Comparison of ENCODE assay signal across 8 cellular contexts in the genomic region with DNA sequence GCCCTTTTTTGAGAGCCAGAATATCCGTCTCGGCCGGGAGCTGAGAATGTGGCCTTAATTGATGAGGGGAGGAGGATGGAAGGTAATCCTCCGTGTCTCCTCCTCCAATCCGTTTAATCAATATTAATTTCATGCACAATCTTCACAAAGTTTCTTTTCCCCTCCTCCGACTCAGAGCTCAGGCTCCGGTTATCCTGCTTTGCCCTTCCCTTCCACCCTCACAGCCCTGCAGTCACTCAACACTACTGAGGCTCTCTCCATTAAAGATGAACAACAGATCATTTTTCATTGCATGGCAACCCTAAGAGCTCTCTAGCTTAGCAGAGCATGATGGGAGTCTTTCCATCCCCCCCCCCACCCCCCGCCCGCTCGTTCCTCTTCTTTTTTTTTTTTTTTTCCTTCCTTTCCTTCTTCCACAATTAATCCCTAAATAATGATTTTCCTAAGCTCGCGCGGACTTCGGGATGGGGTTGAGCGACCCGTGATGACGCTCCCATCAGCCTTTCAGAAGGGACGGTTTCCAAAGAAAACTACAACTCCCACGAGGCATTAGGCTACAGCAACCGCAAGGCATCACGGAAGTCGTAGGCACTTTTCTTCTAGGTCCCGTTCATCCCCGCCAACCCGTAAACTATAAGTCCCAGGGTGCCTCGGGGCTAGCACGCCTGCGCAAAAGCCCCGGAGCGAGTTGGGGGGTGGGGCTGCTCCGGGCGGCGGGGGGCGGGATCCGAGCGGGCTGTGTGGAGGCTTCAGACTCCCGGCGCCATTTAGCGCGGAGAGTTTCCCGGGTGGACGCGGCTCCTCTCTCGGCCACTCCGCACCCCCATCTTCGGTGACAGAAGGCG. TPM values are rescaled to one million over a fixed set of nuclear protein-coding genes. Genes with fewer than 3 reads are reported as not detected.
DNase-seq lines count a peak whose midpoint lies in the region; ATAC-seq, FAIRE-seq and TF ChIP-seq lines count a peak whose summit lies in the region.

Gene WNK1 (plus strand): TSS at position 752 of the 845 bp plus-strand sequence. CDS start 987 bp downstream, outside the sequence.

- intact Hi-C loops in body of pancreas (cut with DNase I): no loop called here
- intact Hi-C loops in gastrocnemius medialis (cut with DNase I; ENCODE audit: low total_unique reads): loop anchor here (1.0 to 5.0 kb wide), 6 partner anchors 27 to 350 kb away; partner anchors contain the start of genes CCDC77 and ERC1

- no peaks in the 10 kb centered on the region for H3K36me3 ChIP-seq in body of pancreas (replicated peaks in 1 of 2; ENCODE audit: insufficient read depth in 1 of 2, low read depth in 2 of 2)
- no peaks in the 10 kb centered on the region for H3K36me3 ChIP-seq in gastrocnemius medialis

- TF ChIP-seq CTCF in 22Rv1 (IDR thresholded peaks at IDR 0.05): no peak
- no peak for TF ChIP-seq CTCF in body of pancreas (IDR thresholded peaks at IDR 0.05)
- no peak for TF ChIP-seq CTCF in gastrocnemius medialis (IDR thresholded peaks at IDR 0.05 in 4 of 5, conservative IDR thresholded peaks at IDR 0.05 in 1 of 5)

- peak; percentile 90 for FAIRE-seq in TTC549 (lab: Jason Lieb, UNC)

- peak within 1 kb of the TSS; percentile 68 to 93 for H3K4me3 ChIP-seq in body of pancreas
- peak within 1 kb of the TSS; percentile 77 to 92 (median 84) for H3K4me3 ChIP-seq in gastrocnemius medialis

- in situ Hi-C loops in gastrocnemius medialis (cut with MboI; ENCODE audit: low sequenced_read_pairs in 4 of 4): loop anchor here in 2 of 4 donors (5.0 to 10.0 kb wide), 3 partner anchors 63 to 175 kb away; no protein-coding TSS in a partner anchor

- H3K9me3 ChIP-seq in body of pancreas: no peaks in the 10 kb centered on the region
- no peaks in the 10 kb centered on the region for H3K9me3 ChIP-seq in gastrocnemius medialis

- peaks cover 36% of the 10 kb centered on the region for H3K4me1 ChIP-seq in body of pancreas
- H3K4me1 ChIP-seq in gastrocnemius medialis: peaks cover 25 to 29% of the 10 kb centered on the region in 2 donors

- DNase-seq in NCI-H2107 treated with DMSO at 0.1 percent for 48 hours (lab: John Stamatoyannopoulos, UW; ENCODE audit: unreplicated experiment) (peak; percentile 99), body of pancreas (peak; percentile 96 to 98 (median 96)), iPS DF 4.7 (ENCODE audit: extremely low read depth, low spot score) (peak; percentile 99), gastrocnemius medialis (peak; percentile 98)

- 0 to 1% methylated on average over 27 to 47 of the region's 47 CpGs for WGBS in body of pancreas, 2 donors

- TF ChIP-seq POLR2A in body of pancreas (IDR thresholded peaks at IDR 0.05) (peak; percentile 59 to 90 (median 88)), gastrocnemius medialis (IDR thresholded peaks at IDR 0.05) (peak; percentile 93 to 94)

- ATAC-seq in GM18520 (IDR thresholded peaks at IDR 0.05; ENCODE audit: unreplicated experiment) (peak; percentile 42), HG03064 (IDR thresholded peaks at IDR 0.05; ENCODE audit: low read depth, unreplicated experiment) (peak; percentile 40), body of pancreas (peak; percentile 87), gastrocnemius medialis (peak; percentile 79 to 82)

- H3K27me3 ChIP-seq in body of pancreas: no peaks in the 10 kb centered on the region
- no peaks in the 10 kb centered on the region for H3K27me3 ChIP-seq in gastrocnemius medialis

- peak within 1 kb of the TSS; percentile 98 for H3K27ac ChIP-seq in 22Rv1
- H3K27ac ChIP-seq in body of pancreas: peak within 1 kb of the TSS; percentile 86 to 98 (median 94)
- peak within 1 kb of the TSS; percentile 97 to 99 (median 99) for H3K27ac ChIP-seq in gastrocnemius medialis

RNA-seq across cellular contexts. Expression of gene WNK1, which starts in this region (rescaled TPM):
- total RNA-seq in body of pancreas (10 to 100 TPM; 56.6 to 96.6 TPM), gastrocnemius medialis (100 to 1,000 TPM; 168 to 223 (median 204) TPM)

Comparison
In these comparisons a context has a peak if more than half of its experiments do, and no peak if none do; other contexts are left out.
1. Peak in every context shown above with its lines: DNase-seq, ATAC-seq, H3K4me3 ChIP-seq and H3K27ac ChIP-seq.